Comparison of ENCODE assay signal across 1 cellular context in the genomic region with DNA sequence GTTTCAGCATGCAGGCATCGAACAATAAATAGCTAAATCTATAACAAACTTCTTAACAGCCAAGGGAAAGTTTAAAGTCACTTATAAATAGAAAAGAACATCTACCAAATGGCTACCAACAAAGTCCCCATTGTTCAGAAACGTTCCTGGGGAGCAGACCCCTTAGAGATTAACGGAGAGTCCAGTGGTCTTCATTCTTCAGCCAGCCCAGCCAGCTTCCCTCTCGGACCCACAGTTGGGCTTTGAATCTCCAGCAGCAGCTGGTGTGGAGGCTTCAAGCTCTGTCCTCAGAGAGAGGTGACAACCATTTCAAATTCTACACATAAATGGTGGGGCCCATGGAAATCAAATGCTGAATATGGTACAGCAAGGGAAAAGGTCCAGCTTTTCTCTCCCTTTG.
A peak's percentile ranks its signal among the peaks of the same experiment; 100 is the strongest.
TF ChIP-seq lines count a peak whose summit lies in the region.

No MANE protein-coding gene starts in this region.

TF ChIP-seq in GM12878, 131 proteins besides CTCF, POLR2A, EP300 and RAD21:
- no peak for TF ChIP-seq NFXL1 (IDR thresholded peaks at IDR 0.05; ENCODE audit: borderline replicate concordance)
- TF ChIP-seq HCFC1 (IDR thresholded peaks at IDR 0.05; ENCODE audit: low read length): no peak
- TF ChIP-seq ESRRA (IDR thresholded peaks at IDR 0.05; ENCODE audit: low read length): no peak
- no peak for TF ChIP-seq MYC (IDR thresholded peaks at IDR 0.05; ENCODE audit: insufficient read depth, insufficient read length, insufficient replicate concordance, low read length, severe bottlenecking)
- no peak for TF ChIP-seq CEBPB (IDR thresholded peaks at IDR 0.05; ENCODE audit: borderline replicate concordance in 1 of 2, low read depth in 2 of 2, low read length in 2 of 2)
- 0 out of 2 replicates have a peak, but pooled peaks have one; percentile 22 for TF ChIP-seq POLR2AphosphoS5 (IDR thresholded peaks at IDR 0.05; ENCODE audit: low read length)
- TF ChIP-seq POU2F2 (IDR thresholded peaks at IDR 0.05; ENCODE audit: borderline replicate concordance, low read depth, low read length): no peak
- TF ChIP-seq YBX1 (IDR thresholded peaks at IDR 0.05): no peak
TF ChIP-seq in GM12878: peak in this region for 1.
